21 cellular contexts compared by ENCODE assay signal in genomic region chr16:47577029-47577428, GRCh38.
DNase-seq lines count a peak whose midpoint lies in the region; ATAC-seq and FAIRE-seq lines count a peak whose summit lies in the region.
"Had no signal": no experiment of that assay in that cellular context is flagged by ENCODE, and none has a peak within 500 bp of the region (broad histone marks: within the 10 kb centered on the region; RNA-seq: fewer than 3 reads in every experiment).

No MANE protein-coding gene starts in this region.

- no peaks in the 10 kb centered on the region for H3K9me3 Mint-ChIP-seq in activated T-cell treated with anti-CD3 and anti-CD28 coated beads, Interleukin-2, amount 50 U/mL, for 72 hours
- H3K9me3 Mint-ChIP-seq in activated T-cell treated with anti-CD3 and anti-CD28 coated beads, Interleukin-2, amount 50 U/mL, for 4 hours: no peaks in the 10 kb centered on the region
- no peaks in the 10 kb centered on the region for H3K9me3 Mint-ChIP-seq in central memory CD8-positive, alpha-beta T cell
- H3K9me3 Mint-ChIP-seq in activated naive CD4-positive, alpha-beta T cell treated with anti-CD3 and anti-CD28 coated beads, Interleukin-2, amount 10 ng/mL, durations not matched to agents 7 days and 5 days: peaks cover 8% of the 10 kb centered on the region
- H3K9me3 Mint-ChIP-seq: GM23338, HFFc6 had no signal

- peaks cover 3 to 6% of the 10 kb centered on the region in 2 donors for H3K36me3 Mint-ChIP-seq in activated T-cell treated with anti-CD3 and anti-CD28 coated beads, Interleukin-2, amount 50 U/mL, for 72 hours (ENCODE audit: insufficient read depth in 2 of 2)
- peaks cover 15% of the 10 kb centered on the region for H3K36me3 Mint-ChIP-seq in activated T-cell treated with anti-CD3 and anti-CD28 coated beads, Interleukin-2, amount 50 U/mL, for 4 hours (ENCODE audit: insufficient read depth)
- H3K36me3 Mint-ChIP-seq in central memory CD8-positive, alpha-beta T cell (ENCODE audit: insufficient read depth): peaks cover 10% of the 10 kb centered on the region
- peaks cover 31% of the 10 kb centered on the region for H3K36me3 Mint-ChIP-seq in activated naive CD4-positive, alpha-beta T cell treated with anti-CD3 and anti-CD28 coated beads, Interleukin-2, amount 10 ng/mL, durations not matched to agents 7 days and 5 days

- H3K27me3 Mint-ChIP-seq in activated T-cell treated with anti-CD3 and anti-CD28 coated beads, Interleukin-2, amount 50 U/mL, for 72 hours (ENCODE audit: low read depth): no peaks in the 10 kb centered on the region
- H3K27me3 Mint-ChIP-seq in activated T-cell treated with anti-CD3 and anti-CD28 coated beads, Interleukin-2, amount 50 U/mL, for 4 hours (ENCODE audit: low read depth): no peaks in the 10 kb centered on the region
- no peaks in the 10 kb centered on the region for H3K27me3 Mint-ChIP-seq in central memory CD8-positive, alpha-beta T cell
- H3K27me3 Mint-ChIP-seq in activated naive CD4-positive, alpha-beta T cell treated with anti-CD3 and anti-CD28 coated beads, Interleukin-2, amount 10 ng/mL, durations not matched to agents 7 days and 5 days: no peaks in the 10 kb centered on the region
- H3K27me3 Mint-ChIP-seq: CD4-positive, alpha-beta memory T cell had no signal

- peaks cover 65% of the 10 kb centered on the region for H3K4me1 Mint-ChIP-seq in activated T-cell treated with anti-CD3 and anti-CD28 coated beads, Interleukin-2, amount 50 U/mL, for 72 hours (ENCODE audit: low read depth)
- peaks cover 51% of the 10 kb centered on the region for H3K4me1 Mint-ChIP-seq in activated T-cell treated with anti-CD3 and anti-CD28 coated beads, Interleukin-2, amount 50 U/mL, for 4 hours (ENCODE audit: low read depth)
- H3K4me1 Mint-ChIP-seq in central memory CD8-positive, alpha-beta T cell: peaks cover 59% of the 10 kb centered on the region
- H3K4me1 Mint-ChIP-seq in activated naive CD4-positive, alpha-beta T cell treated with anti-CD3 and anti-CD28 coated beads, Interleukin-2, amount 10 ng/mL, durations not matched to agents 7 days and 5 days: peaks cover 40% of the 10 kb centered on the region
- H3K4me1 Mint-ChIP-seq: GM23338 had no signal

- FAIRE-seq in RCC 7860 (lab: Jason Lieb, UNC) (peak; percentile 27), islet of Langerhans (lab: Jason Lieb, UNC) (peak; percentile 41)
- FAIRE-seq: A549, GM12892, GM18507, H54 had no signal

- DNase-seq in activated T-cell treated with anti-CD3 and anti-CD28 coated beads, Interleukin-2, amount 50 U/mL, for 72 hours: no peak
- no peak for DNase-seq in activated T-cell treated with anti-CD3 and anti-CD28 coated beads, Interleukin-2, amount 50 U/mL, for 4 hours
- DNase-seq in RCC 7860 (ENCODE audit: low spot score) (no peak), NCI-H2171 treated with DMSO at 0.1 percent for 48 hours (lab: John Stamatoyannopoulos, UW) (no peak), DMS79 treated with DMSO at 0.1 percent for 48 hours (lab: John Stamatoyannopoulos, UW) (no peak)
- DNase-seq in central memory CD8-positive, alpha-beta T cell (ENCODE audit: low spot score in 2 of 2): no peak
- DNase-seq in activated naive CD4-positive, alpha-beta T cell treated with anti-CD3 and anti-CD28 coated beads, Interleukin-2, amount 10 ng/mL, durations not matched to agents 7 days and 5 days: no peak
- DNase-seq: AML-193; CD4-positive, alpha-beta memory T cell; DND-41; EL; HCEC 1CT; HFFc6; IMR-90 had no signal

- peak overlapping the region; percentile 60 for H3K27ac Mint-ChIP-seq in activated T-cell treated with anti-CD3 and anti-CD28 coated beads, Interleukin-2, amount 50 U/mL, for 72 hours
- H3K27ac Mint-ChIP-seq in central memory CD8-positive, alpha-beta T cell (ENCODE audit: low read depth): peak overlapping the region; percentile 83
- no peak overlapping the region for H3K27ac Mint-ChIP-seq in activated naive CD4-positive, alpha-beta T cell treated with anti-CD3 and anti-CD28 coated beads, Interleukin-2, amount 10 ng/mL, durations not matched to agents 7 days and 5 days
- H3K27ac Mint-ChIP-seq: CD14-positive monocyte, GM23338, HFFc6 had no signal

- CTCF ChIA-PET in activated naive CD4-positive, alpha-beta T cell treated with anti-CD3 and anti-CD28 coated beads, Interleukin-2, amount 10 ng/mL, durations not matched to agents 7 days and 5 days (lab: Charles Lee): no interaction called here

- no peak for ATAC-seq in activated T-cell treated with anti-CD3 and anti-CD28 coated beads, Interleukin-2, amount 50 U/mL, for 72 hours (replicated peaks in 1 of 2)
- ATAC-seq in activated T-cell treated with anti-CD3 and anti-CD28 coated beads, Interleukin-2, amount 50 U/mL, for 4 hours: no peak
- no peak for ATAC-seq in central memory CD8-positive, alpha-beta T cell (replicated peaks; ENCODE audit: extremely low read depth, poor library complexity, severe bottlenecking)
- ATAC-seq: A549, GM23338 had no signal

- no peak overlapping the region for H3K4me3 Mint-ChIP-seq in activated T-cell treated with anti-CD3 and anti-CD28 coated beads, Interleukin-2, amount 50 U/mL, for 72 hours
- no peak overlapping the region for H3K4me3 Mint-ChIP-seq in activated T-cell treated with anti-CD3 and anti-CD28 coated beads, Interleukin-2, amount 50 U/mL, for 4 hours
- no peak overlapping the region for H3K4me3 Mint-ChIP-seq in central memory CD8-positive, alpha-beta T cell
- no peak overlapping the region for H3K4me3 Mint-ChIP-seq in activated naive CD4-positive, alpha-beta T cell treated with anti-CD3 and anti-CD28 coated beads, Interleukin-2, amount 10 ng/mL, durations not matched to agents 7 days and 5 days
- H3K4me3 Mint-ChIP-seq: CD14-positive monocyte; CD4-positive, alpha-beta memory T cell; GM23338; HFFc6 had no signal
